ENCODE assay signal across 8 cellular contexts in the genomic region with DNA sequence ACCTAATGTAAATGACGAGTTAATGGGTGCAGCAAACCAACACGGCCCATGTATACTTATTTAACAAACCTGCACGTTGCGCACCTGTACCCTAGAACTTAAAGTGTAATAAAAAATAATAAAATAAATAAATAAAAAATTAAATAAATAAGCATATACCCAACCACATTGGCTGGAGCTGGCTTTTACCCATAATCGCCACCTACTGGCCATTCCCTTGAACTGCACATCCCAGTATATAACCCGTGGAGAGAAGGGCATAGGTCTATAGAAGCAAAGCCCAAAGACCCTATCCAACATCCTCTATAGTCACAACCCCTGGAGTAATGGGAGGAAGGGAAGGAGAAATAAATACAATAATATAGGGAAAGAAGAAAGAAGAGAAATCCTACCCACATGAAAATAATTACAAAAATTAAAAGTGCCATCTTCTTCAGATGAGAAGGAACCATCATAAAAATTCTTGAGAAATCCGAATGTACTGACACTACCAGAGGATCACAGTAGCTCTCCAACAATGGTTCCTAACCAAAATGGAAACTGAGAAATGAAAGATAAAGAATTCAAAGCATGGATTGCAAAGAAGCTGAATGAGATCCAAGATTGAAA.
A peak's percentile ranks its signal among the peaks of the same experiment; 100 is the strongest.
DNase-seq lines count a peak whose midpoint lies in the region; ATAC-seq, FAIRE-seq and TF ChIP-seq lines count a peak whose summit lies in the region.

No MANE protein-coding gene starts in this region.

- no peak overlapping the region for H3K27ac ChIP-seq in adrenal gland

- TF ChIP-seq CTCF in BE2C (IDR thresholded peaks at IDR 0.05; ENCODE audit: low read depth, low read length): peak; percentile 85
- peak; percentile 71 for TF ChIP-seq CTCF in GM12864 (IDR thresholded peaks at IDR 0.05; ENCODE audit: low read depth, low read length, missing control alignments)
- TF ChIP-seq CTCF in adrenal gland (IDR thresholded peaks at IDR 0.05): peak; percentile 36 to 78 (median 61)

- intact Hi-C loops in adrenal gland (cut with DNase I): no loop called here

- WGBS in adrenal gland, 4 donors: 66 to 67% (median 66%) methylated on average over 7 of the region's 7 CpGs

- no peak overlapping the region for H3K4me3 ChIP-seq in BE2C (ENCODE audit: low read depth, low read length)
- no peak overlapping the region for H3K4me3 ChIP-seq in GM12864 (ENCODE audit: low read depth, low read length)
- no peak overlapping the region for H3K4me3 ChIP-seq in adrenal gland

- TF ChIP-seq POLR2A in adrenal gland (IDR thresholded peaks at IDR 0.05): no peak

- DNase-seq in BE2C: peak; percentile 62
- no peak for DNase-seq in GM12864 (ENCODE audit: low read depth)
- peak; percentile 73 for DNase-seq in NAMALWA (ENCODE audit: low spot score)
- peak in 6 of 7 donors; percentile 17 to 64 (median 44) for DNase-seq in adrenal gland
- DNase-seq in left kidney (ENCODE audit: low read depth, low spot score): peak; percentile 29
- peak; percentile 37 for DNase-seq in urothelium cell line (ENCODE audit: low spot score)
- DNase-seq in NCI-H774 (lab: John Stamatoyannopoulos, UW): no peak

- no peaks in the 10 kb centered on the region for H3K27me3 ChIP-seq in BE2C
- H3K27me3 ChIP-seq in adrenal gland: no peaks in the 10 kb centered on the region

- FAIRE-seq in urothelium cell line (lab: Jason Lieb, UNC): no peak

- H3K4me1 ChIP-seq in BE2C (peaks cover 4% of the 10 kb centered on the region), adrenal gland (replicated peaks in 1 of 2) (no peaks in the 10 kb centered on the region)

- H3K36me3 ChIP-seq in BE2C (no peaks in the 10 kb centered on the region; the same call in 1 of the 2 replicates), adrenal gland (replicated peaks in 1 of 2) (no peaks in the 10 kb centered on the region)

- H3K9me3 ChIP-seq in BE2C (peaks cover 5% of the 10 kb centered on the region; the same call in 1 of the 2 replicates), adrenal gland (replicated peaks in 1 of 3) (peaks cover 0 to 6% (median 0%) of the 10 kb centered on the region in 3 donors)

- ATAC-seq in HG02588 (IDR thresholded peaks at IDR 0.05; ENCODE audit: unreplicated experiment): peak; percentile 68

Comparison
In these comparisons a context has a peak if more than half of its experiments do, and no peak if none do; other contexts are left out.
1. DNase-seq: peak in BE2C (single experiment), NAMALWA (single experiment), adrenal gland (6 of 7), left kidney (single experiment) and urothelium cell line (single experiment); none in GM12864 (single experiment) and NCI-H774 (single experiment).
2. Peak in every context shown above with its lines, with median percentiles within 50 percentile points of each other: CTCF ChIP-seq.